13 cellular contexts compared by ENCODE assay signal in genomic region chr3:119794971-119795612, GRCh38. TPM values are rescaled to one million over a fixed set of nuclear protein-coding genes. Genes with fewer than 3 reads are reported as not detected.
A peak's percentile ranks its signal among the peaks of the same experiment; 100 is the strongest.
DNase-seq lines count a peak whose midpoint lies in the region; ATAC-seq, FAIRE-seq and TF ChIP-seq lines count a peak whose summit lies in the region.
"Had no signal": no experiment of that assay in that cellular context is flagged by ENCODE, and none has a peak within 500 bp of the region (broad histone marks: within the 10 kb centered on the region; RNA-seq: fewer than 3 reads in every experiment).

No MANE protein-coding gene starts in this region.

- H4K20me1 ChIP-seq in GM12878 (ENCODE audit: control insufficient read depth, insufficient read depth): no peaks in the 10 kb centered on the region

- POLR2A ChIA-PET in GM12878 (lab: Charles Lee): no interaction called here

- H3K36me3 ChIP-seq in GM12878 (ENCODE audit: control insufficient read depth in 2 of 2, insufficient read depth in 2 of 2, low read length in 1 of 2) (no peaks in the 10 kb centered on the region), aorta (ENCODE audit: control insufficient read depth in 1 of 2, insufficient read depth in 2 of 2, low read length in 1 of 2) (no peaks in the 10 kb centered on the region)
- H3K36me3 ChIP-seq: ascending aorta had no signal

- no peak overlapping the region for H3K4me3 ChIP-seq in Jurkat, Clone E6-1 (ENCODE audit: low read length)
- H3K4me3 ChIP-seq in GM12878 (no peak overlapping the region), aorta (ENCODE audit: low read length in 2 of 2) (no peak overlapping the region)
- H3K4me3 ChIP-seq: ascending aorta had no signal

- RAD21 ChIA-PET in GM12878 (lab: Charles Lee; ENCODE audit: unreplicated experiment): no interaction called here

- H3K9ac ChIP-seq in GM12878 (ENCODE audit: control insufficient read depth, insufficient read depth, low read length): no peak overlapping the region

- FAIRE-seq in GM12878 (lab: Jason Lieb, UNC): no peak

- TF ChIP-seq CTCF in GM12878 (IDR thresholded peaks at IDR 0.05 in 2 of 3, conservative IDR thresholded peaks at IDR 0.05 in 1 of 3; ENCODE audit: control insufficient read depth in 2 of 3, extremely low read depth in 1 of 3, insufficient read depth in 1 of 3, low read depth in 3 of 3, low read length in 3 of 3): no peak

- BruUV-seq in GM12878 (replicated peaks; lab: Mats Ljungman, UMichigan): no TSS peak

- H2AFZ ChIP-seq in GM12878 (ENCODE audit: control insufficient read depth, low read depth, low read length): no peak overlapping the region

- DNase-seq in ACHN: peak; percentile 21
- peak; percentile 8 for DNase-seq in Jurkat, Clone E6-1 (ENCODE audit: low read depth, low spot score)
- DNase-seq in GM12878 (ENCODE audit: low read depth, low spot score): no peak
- peak; percentile 75 to 90 for DNase-seq in left colon
- no peak for DNase-seq in effector CD4-positive, alpha-beta T cell
- no peak for DNase-seq in aorta
- DNase-seq in hippocampal formation (lab: John Stamatoyannopoulos, UW): no peak
- DNase-seq: activated CD4-positive, CD25-positive, alpha-beta regulatory T cell; NCI-H1694 treated with DMSO at 0.1 percent for 48 hours; substantia nigra had no signal

- H3K79me2 ChIP-seq in GM12878 (ENCODE audit: control insufficient read depth, insufficient read depth, low read length): no peaks in the 10 kb centered on the region

- SMC1A ChIA-PET in GM12878 (lab: Charles Lee; ENCODE audit: uncharacterized antibody, unreplicated experiment): interaction anchor here (1.4 kb wide), 1 partner anchor 26 kb away, joined by 3 read pairs; no protein-coding TSS in a partner anchor

- 67% methylated on average over 5 of the region's 5 CpGs for WGBS in GM12878 (ENCODE audit: insufficient coverage, insufficient replicate concordance, low lambda C conversion rate, missing lambda C conversion rate)
- 61 to 66% methylated on average over 5 of the region's 5 CpGs for WGBS in aorta, 2 donors

- H3K4me2 ChIP-seq in GM12878 (ENCODE audit: control insufficient read depth, insufficient read depth): no peak overlapping the region

- H3K9me3 ChIP-seq in GM12878 (replicated peaks; ENCODE audit: control insufficient read depth, insufficient read depth, low read length): no peaks in the 10 kb centered on the region
- no peaks in the 10 kb centered on the region for H3K9me3 ChIP-seq in aorta (ENCODE audit: control insufficient read depth, low read length)
- H3K9me3 ChIP-seq: ascending aorta had no signal

- no peak for TF ChIP-seq EP300 in GM12878 (IDR thresholded peaks at IDR 0.05; ENCODE audit: borderline replicate concordance in 1 of 2, control insufficient read depth in 1 of 2, low read depth in 2 of 2, low read length in 2 of 2)

- H3K4me1 ChIP-seq in GM12878 (ENCODE audit: control insufficient read depth, insufficient read depth, low read length) (no peaks in the 10 kb centered on the region), aorta (ENCODE audit: control insufficient read depth in 1 of 2, insufficient read depth in 2 of 2, low read length in 2 of 2) (no peaks in the 10 kb centered on the region)
- H3K4me1 ChIP-seq: ascending aorta had no signal

- in situ Hi-C loops in ACHN (cut with HindIII; ENCODE audit: low pct_ligation_motif_present, low pct_unique_long_range_greater_than_20kb, low sequenced_read_pairs): no loop called here
- in situ Hi-C loops in GM12878 (cut with MboI): no loop called here

- TF ChIP-seq RAD21 in GM12878 (IDR thresholded peaks at IDR 0.05; ENCODE audit: insufficient read depth, low read depth, low read length): no peak

- intact Hi-C loops in GM12878 (cut with micrococcal nuclease; ENCODE audit: unreplicated experiment): no loop called here
- intact Hi-C loops in left colon (cut with DNase I, micrococcal nuclease): no loop called here
- intact Hi-C loops in aorta (cut with DNase I): no loop called here

- no peak for TF ChIP-seq POLR2A in GM12878 (IDR thresholded peaks at IDR 0.05; ENCODE audit: low read depth, low read length)

- H3K27me3 ChIP-seq in GM12878 (replicated peaks in 1 of 2; ENCODE audit: control insufficient read depth in 2 of 2, insufficient read depth in 2 of 2, low read length in 1 of 2) (no peaks in the 10 kb centered on the region), aorta (ENCODE audit: control insufficient read depth in 1 of 2, insufficient read depth in 2 of 2, low read length in 1 of 2) (no peaks in the 10 kb centered on the region)
- H3K27me3 ChIP-seq: ascending aorta had no signal

- CTCF ChIA-PET in GM12878 (lab: Yijun Ruan, JAX): no interaction called here

- H3K27ac ChIP-seq in GM12878 (ENCODE audit: control insufficient read depth, insufficient read depth) (no peak overlapping the region), aorta (ENCODE audit: low read depth in 1 of 2, low read length in 2 of 2) (no peak overlapping the region)
- H3K27ac ChIP-seq: ascending aorta had no signal

- ATAC-seq in GM12878 (peak; percentile 34), left colon (peak; percentile 98), HG03521 (IDR thresholded peaks at IDR 0.05; ENCODE audit: unreplicated experiment) (no peak), aorta (ENCODE audit: low FRiP score) (no peak)

TF ChIP-seq in GM12878, 131 proteins besides CTCF, POLR2A, EP300 and RAD21 (continues in another document):
- no peak for TF ChIP-seq NFXL1 (IDR thresholded peaks at IDR 0.05; ENCODE audit: borderline replicate concordance)
- no peak for TF ChIP-seq TCF3 (IDR thresholded peaks at IDR 0.05; ENCODE audit: borderline replicate concordance, insufficient read depth, low read depth, low read length)
- TF ChIP-seq NFYA (IDR thresholded peaks at IDR 0.05; ENCODE audit: borderline replicate concordance, low read depth, low read length): no peak
- no peak for TF ChIP-seq NR2C2 (IDR thresholded peaks at IDR 0.05; ENCODE audit: borderline replicate concordance, control insufficient read depth, insufficient read length, low read depth)
- TF ChIP-seq E2F4 (IDR thresholded peaks at IDR 0.05; ENCODE audit: low read depth, low read length): no peak
- TF ChIP-seq KAT2A (conservative IDR thresholded peaks at IDR 0.05; ENCODE audit: control insufficient read depth, low read depth, low read length): no peak
- TF ChIP-seq MLLT1 (IDR thresholded peaks at IDR 0.05): no peak
- TF ChIP-seq ZNF24 (IDR thresholded peaks at IDR 0.05): no peak
- TF ChIP-seq NFIC (IDR thresholded peaks at IDR 0.05; ENCODE audit: low read depth, low read length): no peak
- TF ChIP-seq ZNF274 (IDR thresholded peaks at IDR 0.05; ENCODE audit: insufficient read depth, insufficient read length): no peak
- no peak for TF ChIP-seq CHD4 (IDR thresholded peaks at IDR 0.05)
- TF ChIP-seq ZNF207 (IDR thresholded peaks at IDR 0.05; ENCODE audit: borderline replicate concordance): no peak
- no peak for TF ChIP-seq SMAD1 (IDR thresholded peaks at IDR 0.05; ENCODE audit: low read depth, partially characterized antibody)
- no peak for TF ChIP-seq NRF1 (conservative IDR thresholded peaks at IDR 0.05; ENCODE audit: low read depth, low read length)
- TF ChIP-seq MTA2 (IDR thresholded peaks at IDR 0.05; ENCODE audit: low read depth): no peak
- no peak for TF ChIP-seq SMAD5 (IDR thresholded peaks at IDR 0.05; ENCODE audit: low read depth)
- TF ChIP-seq BACH1 (IDR thresholded peaks at IDR 0.05; ENCODE audit: borderline replicate concordance): no peak
- TF ChIP-seq RELA (IDR thresholded peaks at IDR 0.05; ENCODE audit: borderline replicate concordance, partially characterized antibody): no peak

RNA-seq across cellular contexts. Expression of gene NR1I2, which starts 13.2 kb away (rescaled TPM):
- not detected for polyA plus RNA-seq in Jurkat, Clone E6-1 (2012; ENCODE audit: insufficient read depth, insufficient read length)
- 2.1 and 3.3 TPM in 2 replicates for total RNA-seq in GM12878 (2013; cell fraction: nucleolus; rRNA removed)
- 0.62 and 0.76 TPM in 2 replicates for total RNA-seq in GM12878 (2014; rRNA removed)
- 0.41 and 0.45 TPM in 2 replicates for total RNA-seq in GM12878 (2014; rRNA removed; fragmentation: Illumina TruSeq; extraction: Trizol)
- total RNA-seq in GM12878 (2021): 0.90 and 0.96 TPM in 2 replicates
- polyA plus RNA-seq in GM12878 (2011; ENCODE audit: low read depth): 0.20 TPM
- 0.09 and 0.26 TPM in 2 replicates for polyA plus RNA-seq in GM12878 (2011; rRNA removed)
- 0.22 and 0.32 TPM in 2 replicates for polyA plus RNA-seq in GM12878 (2011; cell fraction: cytosol; rRNA removed)
- 0.98 and 1.3 TPM in 2 replicates for polyA plus RNA-seq in GM12878 (2011; cell fraction: nucleus; rRNA removed)
- 0.30 and 0.52 TPM in 2 replicates for polyA plus RNA-seq in GM12878 (2012)
- polyA plus RNA-seq in GM12878 (2014; fragmentation: Illumina TruSeq; extraction: Trizol): 0.32 and 0.51 TPM in 2 replicates
- polyA plus RNA-seq in GM12878 (2014; fragmentation: Nextera tagmentation; extraction: Ambion mirVana): under 1 TPM; 0.03 to 0.16 TPM
- 0.90 and 1.0 TPM in 2 replicates for polyA plus RNA-seq in GM12878 (2014; rRNA removed)
- under 1 TPM; 0.28 to 0.87 TPM for polyA plus RNA-seq in GM12878 (2016; fragmentation: Nextera tagmentation; extraction: Ambion mirVana)
- polyA minus RNA-seq in GM12878 (2011; rRNA and poly(A)+ RNA removed): 0.29 and 0.46 TPM in 2 replicates
- not detected in 2 replicates for polyA minus RNA-seq in GM12878 (2011; cell fraction: cytosol; rRNA and poly(A)+ RNA removed)
- polyA minus RNA-seq in GM12878 (2011; cell fraction: nucleus; rRNA and poly(A)+ RNA removed): 0.73 and 0.77 TPM in 2 replicates
- total RNA-seq in left colon: 10 to 100 TPM; 71.2 to 90.8 TPM
- total RNA-seq in aorta: under 1 TPM in 1 of 2 donors, not detected in 1; 0.12 TPM
- 1 to 10 TPM in 1 of 2 donors, under 1 TPM in 1; 0.20 to 9.5 TPM for polyA plus RNA-seq in aorta
- total RNA-seq: ascending aorta had no signal
- polyA plus RNA-seq: BJ had no signal

Comparison
In these comparisons a context has a peak if more than half of its experiments do, and no peak if none do; other contexts are left out.
1. DNase-seq: peak in ACHN (single experiment), Jurkat, Clone E6-1 (single experiment) and left colon (2 of 2); none in GM12878 (single experiment), effector CD4-positive, alpha-beta T cell (single experiment), aorta (0 of 2) and hippocampal formation (0 of 2).
2. ATAC-seq: peak in GM12878 (single experiment) and left colon (single experiment); none in HG03521 (single experiment) and aorta (single experiment).
3. RNA of gene NR1I2, which starts 13.2 kb away (total RNA-seq): 71.2 to 90.8 TPM in left colon; 0.41 to 3.3 TPM in GM12878 and 0.12 TPM in aorta; every median in the first group is over 10 times any median in the second.